ENCODE assay signal across 8 cellular contexts in the genomic region with DNA sequence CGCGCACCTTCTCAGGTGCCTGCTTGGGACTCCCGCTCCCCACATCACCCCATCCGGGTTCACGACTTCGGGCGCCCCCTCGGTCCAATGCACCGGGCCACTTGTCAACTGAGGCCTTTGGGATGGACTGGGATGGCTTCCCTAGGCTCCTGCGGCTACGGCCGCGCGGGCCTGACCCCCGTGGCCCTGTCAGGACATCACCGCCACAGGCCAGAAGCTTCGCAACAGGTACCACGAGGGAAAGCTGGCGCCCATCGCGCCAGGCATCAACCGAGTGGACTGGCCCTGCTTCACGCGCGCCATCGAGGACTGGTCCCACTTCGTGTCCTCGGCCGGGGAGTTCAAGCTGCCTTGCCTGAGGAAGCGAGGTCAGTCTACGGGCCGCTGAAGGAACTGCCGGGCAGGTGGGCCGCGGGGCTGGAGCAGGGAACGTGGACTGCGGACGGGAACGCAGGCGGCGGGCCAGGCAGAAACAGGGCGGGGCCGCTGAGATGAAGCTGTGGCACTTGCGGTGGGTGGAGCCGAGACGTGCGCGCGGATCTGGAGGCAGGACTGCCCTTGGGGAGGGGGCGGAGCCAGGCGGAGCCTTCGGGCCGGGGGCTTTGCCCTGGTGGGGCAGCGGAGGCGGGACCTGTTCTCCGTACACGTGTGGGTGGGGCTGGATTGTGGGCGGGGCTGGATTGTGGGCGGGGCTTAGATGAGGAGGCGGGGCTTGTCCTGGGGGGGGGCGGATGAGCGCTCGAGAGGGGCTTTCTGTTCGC. TPM values are rescaled to one million over a fixed set of nuclear protein-coding genes. Genes with fewer than 3 reads are reported as not detected.
A peak's percentile ranks its signal among the peaks of the same experiment; 100 is the strongest.
DNase-seq lines count a peak whose midpoint lies in the region; ATAC-seq and TF ChIP-seq lines count a peak whose summit lies in the region.

No MANE protein-coding gene starts in this region.

- H3K4me1 ChIP-seq in mammary epithelial cell (ENCODE audit: insufficient read depth, low read length), result peaks cover 26% of the 10 kb centered on the region

- no peaks in the 10 kb centered on the region for H4K20me1 ChIP-seq in mammary epithelial cell (ENCODE audit: insufficient read depth, low read length)

- in situ Hi-C loops in mammary epithelial cell (cut with MboI; ENCODE audit: low sequenced_read_pairs in 2 of 2), result no loop called here

- CTCF ChIA-PET in mammary epithelial cell (lab: Charles Lee; ENCODE audit: low non-redundant PET), result no interaction called here

- dilution Hi-C loops in mammary epithelial cell (cut with HindIII; ENCODE audit: low sequenced_read_pairs), result loop anchor here (5.0 kb wide), 3 partner anchors 33 to 77 kb away; no protein-coding TSS in a partner anchor

- BruUV-seq in mammary epithelial cell (replicated peaks; lab: Mats Ljungman, UMichigan), result no TSS peak

- TF ChIP-seq POLR2A in GM18505 (IDR thresholded peaks at IDR 0.05; ENCODE audit: borderline replicate concordance, extremely low read depth, insufficient read depth, insufficient read length), result no peak

- H3K4me3 ChIP-seq in WI38 (ENCODE audit: low read depth, low read length), result peak overlapping the region; percentile 63
- H3K4me3 ChIP-seq in mammary epithelial cell (replicated peaks in 1 of 3; ENCODE audit: insufficient read depth in 1 of 3, low read depth in 2 of 3, low read length in 3 of 3), result peak overlapping the region; percentile 60 to 72 (median 64)

- TF ChIP-seq CTCF in WI38 (IDR thresholded peaks at IDR 0.05; ENCODE audit: low read depth, low read length), result no peak
- TF ChIP-seq CTCF in mammary epithelial cell (conservative IDR thresholded peaks at IDR 0.05 in 1 of 2, IDR thresholded peaks at IDR 0.05 in 1 of 2; ENCODE audit: extremely low read depth in 1 of 2, insufficient read depth in 1 of 2, low read depth in 1 of 2, low read length in 2 of 2), result no peak

- WGBS in mammary epithelial cell (ENCODE audit: low coverage, missing lambda C conversion rate), result 53% methylated on average over 36 of the region's 64 CpGs

- DNase-seq in mammary epithelial cell (peak; percentile 61), iris pigment epithelial cell (ENCODE audit: low read depth) (peak; percentile 71)
- peak; percentile 90 for DNase-seq in stimulated activated CD4-positive, alpha-beta T cell treated with anti-CD3 and anti-CD28 coated beads, Interleukin-12 subunit alpha, Interleukin-12 subunit beta, amount 100 ng/mL, for 4 hours

- H2AFZ ChIP-seq in mammary epithelial cell (ENCODE audit: low read depth, low read length), result peak overlapping the region; percentile 94

- peak overlapping the region; percentile 98 for H3K4me2 ChIP-seq in mammary epithelial cell (ENCODE audit: insufficient read depth, low read depth, low read length)

- H3K27me3 ChIP-seq in mammary epithelial cell (ENCODE audit: insufficient read depth, low read length), result no peaks in the 10 kb centered on the region

- H3K27ac ChIP-seq in mammary epithelial cell (ENCODE audit: insufficient read depth, low read depth, low read length), result no peak overlapping the region

- H3K9me3 ChIP-seq in mammary epithelial cell (replicated peaks; ENCODE audit: insufficient read depth, low read length), result no peaks in the 10 kb centered on the region

- peak; percentile 77 for ATAC-seq in GM18505 (IDR thresholded peaks at IDR 0.05; ENCODE audit: unreplicated experiment)
- ATAC-seq in HG03135 (IDR thresholded peaks at IDR 0.05; ENCODE audit: unreplicated experiment), result peak; percentile 76
- ATAC-seq in HG03439 (IDR thresholded peaks at IDR 0.05; ENCODE audit: unreplicated experiment), result no peak
- ATAC-seq in HG02840 (IDR thresholded peaks at IDR 0.05; ENCODE audit: low FRiP score, unreplicated experiment), result no peak

- no peak overlapping the region for H3K9ac ChIP-seq in mammary epithelial cell (ENCODE audit: insufficient read depth, low read length)

- H3K36me3 ChIP-seq in mammary epithelial cell (ENCODE audit: insufficient read depth, low read length), result no peaks in the 10 kb centered on the region

- H3K79me2 ChIP-seq in mammary epithelial cell (ENCODE audit: insufficient read depth, low read length), result no peaks in the 10 kb centered on the region

- intact Hi-C loops in mammary epithelial cell (cut with micrococcal nuclease), result no loop called here

RNA-seq across cellular contexts. Expression of gene CNGB1, which starts 13.7 kb away (rescaled TPM):
- under 1 TPM in 1 of 2 donors, not detected in 1; 0.17 TPM for total RNA-seq in mammary epithelial cell
- 0.18 TPM for polyA plus RNA-seq in mammary epithelial cell
- 0.62 TPM for polyA minus RNA-seq in mammary epithelial cell

RNA-seq across cellular contexts. Expression of gene ZNF319, which starts 15.8 kb away (rescaled TPM):
- total RNA-seq in mammary epithelial cell, result 10 to 100 TPM in 1 of 2 donors, 1 to 10 TPM in 1; 7.2 to 13.1 TPM
- polyA plus RNA-seq in mammary epithelial cell, result 5.2 TPM
- 28.0 TPM for polyA minus RNA-seq in mammary epithelial cell

RNA-seq across cellular contexts. Expression of gene USB1, which starts 16.6 kb away (rescaled TPM):
- 10 to 100 TPM; 36.2 to 61.1 TPM for total RNA-seq in mammary epithelial cell
- polyA plus RNA-seq in mammary epithelial cell, result 66.0 TPM
- polyA minus RNA-seq in mammary epithelial cell, result 105 TPM

RNA-seq across cellular contexts. Expression of gene MMP15, which starts 40.9 kb away (rescaled TPM):
- 10 to 100 TPM in 1 of 2 donors, 1 to 10 TPM in 1; 7.4 to 17.3 TPM for total RNA-seq in mammary epithelial cell
- 3.9 TPM for polyA plus RNA-seq in mammary epithelial cell
- polyA minus RNA-seq in mammary epithelial cell, result 4.1 TPM

Comparison
In these comparisons a context has a peak if more than half of its experiments do, and no peak if none do; other contexts are left out.
1. ATAC-seq: peak in GM18505 (single experiment) and HG03135 (single experiment); none in HG03439 (single experiment) and HG02840 (single experiment).
2. Peak in every context shown above with its lines, with median percentiles within 50 percentile points of each other: DNase-seq.